In genomic region chr20:45946149-45946970, GRCh38 we compare ENCODE assay signal across 8 cellular contexts. TPM values are rescaled to one million over a fixed set of nuclear protein-coding genes. Genes with fewer than 3 reads are reported as not detected.
DNase-seq lines count a peak whose midpoint lies in the region; ATAC-seq and TF ChIP-seq lines count a peak whose summit lies in the region.

No MANE protein-coding gene starts in this region.

- 76% methylated on average over 7 of the region's 20 CpGs for WGBS in esophagus muscularis mucosa
- WGBS in spleen, 5 donors = 60 to 79% (median 67%) methylated on average over 18 to 20 of the region's 20 CpGs

- H3K36me3 Mint-ChIP-seq in T-helper 2 cell treated with Interferon-gamma antibody and Interleukin-4, amounts not matched to agents 5 μg/mL and 100 μg/mL, for 36 hours (ENCODE audit: low read depth) = peaks cover 51% of the 10 kb centered on the region

- no peak overlapping the region for H3K4me3 Mint-ChIP-seq in T-helper 2 cell treated with Interferon-gamma antibody and Interleukin-4, amounts not matched to agents 5 μg/mL and 100 μg/mL, for 36 hours

- ATAC-seq in GM18861 (IDR thresholded peaks at IDR 0.05; ENCODE audit: unreplicated experiment) = peak; percentile 49
- no peak for ATAC-seq in GM21619 (IDR thresholded peaks at IDR 0.05; ENCODE audit: unreplicated experiment)
- ATAC-seq in HG03135 (IDR thresholded peaks at IDR 0.05; ENCODE audit: unreplicated experiment) = no peak

- TF ChIP-seq EP300 in esophagus muscularis mucosa (IDR thresholded peaks at IDR 0.05) = no peak

- H3K4me1 ChIP-seq in esophagus muscularis mucosa (peaks cover 0 to 14% (median 8%) of the 10 kb centered on the region in 4 donors), spleen (peaks cover 0 to 59% (median 38%) of the 10 kb centered on the region in 6 donors)

- no peaks in the 10 kb centered on the region for H3K27me3 ChIP-seq in esophagus muscularis mucosa
- H3K27me3 ChIP-seq in spleen (replicated peaks in 1 of 7) = no peaks in the 10 kb centered on the region

- no peaks in the 10 kb centered on the region for H3K27me3 Mint-ChIP-seq in T-helper 2 cell treated with Interferon-gamma antibody and Interleukin-4, amounts not matched to agents 5 μg/mL and 100 μg/mL, for 36 hours (ENCODE audit: low read depth)

- TF ChIP-seq CTCF in esophagus muscularis mucosa (IDR thresholded peaks at IDR 0.05) = no peak
- no peak for TF ChIP-seq CTCF in spleen (IDR thresholded peaks at IDR 0.05 in 8 of 11, conservative IDR thresholded peaks at IDR 0.05 in 3 of 11)

- H3K36me3 ChIP-seq in esophagus muscularis mucosa = peaks cover 70 to 100% (median 99%) of the 10 kb centered on the region in 4 donors
- peaks cover 2 to 100% (median 100%) of the 10 kb centered on the region in 6 donors for H3K36me3 ChIP-seq in spleen

- H3K27ac Mint-ChIP-seq in T-helper 2 cell treated with Interferon-gamma antibody and Interleukin-4, amounts not matched to agents 5 μg/mL and 100 μg/mL, for 36 hours = peak overlapping the region; percentile 32

- intact Hi-C loops in esophagus muscularis mucosa (cut with DNase I) (no loop called here), spleen (cut with DNase I; ENCODE audit: low total_unique reads) (no loop called here)

- no peaks in the 10 kb centered on the region for H3K9me3 Mint-ChIP-seq in T-helper 2 cell treated with Interferon-gamma antibody and Interleukin-4, amounts not matched to agents 5 μg/mL and 100 μg/mL, for 36 hours

- TF ChIP-seq POLR2A in esophagus muscularis mucosa (IDR thresholded peaks at IDR 0.05; ENCODE audit: low read depth) = no peak
- TF ChIP-seq POLR2A in spleen (IDR thresholded peaks at IDR 0.05) = no peak

- peak; percentile 14 for DNase-seq in T-helper 2 cell treated with Interferon-gamma antibody and Interleukin-4, amounts not matched to agents 5 μg/mL and 100 μg/mL, for 36 hours (ENCODE audit: low spot score)
- DNase-seq in esophagus muscularis mucosa (ENCODE audit: extremely low spot score) = peak; percentile 95
- peak; percentile 83 for DNase-seq in spleen
- DNase-seq in NCI-H2227 treated with DMSO at 0.1 percent for 48 hours (lab: John Stamatoyannopoulos, UW) = no peak
- no peak for DNase-seq in glomerular visceral epithelial cell (ENCODE audit: extremely low spot score)

- H3K4me1 Mint-ChIP-seq in T-helper 2 cell treated with Interferon-gamma antibody and Interleukin-4, amounts not matched to agents 5 μg/mL and 100 μg/mL, for 36 hours (ENCODE audit: low read depth) = no peaks in the 10 kb centered on the region

- H3K27ac ChIP-seq in esophagus muscularis mucosa (replicated peaks in 1 of 4) (peak overlapping the region in 2 of 4 donors; percentile 32 to 74), spleen (peak overlapping the region; percentile 63 to 87 (median 78))

- H3K9me3 ChIP-seq in esophagus muscularis mucosa (no peaks in the 10 kb centered on the region), spleen (no peaks in the 10 kb centered on the region)

- H3K4me3 ChIP-seq in esophagus muscularis mucosa (no peak overlapping the region), spleen (no peak overlapping the region)

RNA-seq across cellular contexts. Expression of gene PCIF1, which starts 11.9 kb away (rescaled TPM):
- total RNA-seq in esophagus muscularis mucosa = 10 to 100 TPM; 35.3 to 51.2 (median 37.2) TPM
- total RNA-seq in spleen = 10 to 100 TPM; 41.2 to 61.9 (median 52.4) TPM
- 10 to 100 TPM; 25.1 to 33.8 (median 31.0) TPM for polyA plus RNA-seq in spleen

RNA-seq across cellular contexts. Expression of gene ZNF335, which starts 25.6 kb away (rescaled TPM):
- 10 to 100 TPM; 12.9 to 19.0 (median 15.3) TPM for total RNA-seq in esophagus muscularis mucosa
- total RNA-seq in spleen = 10 to 100 TPM; 25.9 to 46.3 (median 33.8) TPM
- 10 to 100 TPM in 2 of 3 donors, 1 to 10 TPM in 1; 8.2 to 17.9 (median 17.8) TPM for polyA plus RNA-seq in spleen

RNA-seq across cellular contexts. Expression of gene PLTP, which starts 34.4 kb away (rescaled TPM):
- 100 to 1,000 TPM; 109 to 342 (median 176) TPM for total RNA-seq in esophagus muscularis mucosa
- total RNA-seq in spleen = 100 to 1,000 TPM in 2 of 7 donors, 10 to 100 TPM in 5; 19.2 to 430 (median 46.7) TPM
- 10 to 100 TPM in 2 of 3 donors, 1 to 10 TPM in 1; 7.5 to 58.2 (median 16.7) TPM for polyA plus RNA-seq in spleen

RNA-seq across cellular contexts. Expression of gene CTSA, which starts 55.2 kb away (rescaled TPM):
- total RNA-seq in esophagus muscularis mucosa = 10 to 100 TPM; 44.8 to 70.2 (median 48.3) TPM
- total RNA-seq in spleen = 100 to 1,000 TPM; 162 to 203 (median 183) TPM
- 100 to 1,000 TPM in 1 of 3 donors, 10 to 100 TPM in 2; 56.6 to 105 (median 65.8) TPM for polyA plus RNA-seq in spleen

RNA-seq across cellular contexts. Expression of gene NEURL2, which starts 55.4 kb away (rescaled TPM):
- total RNA-seq in esophagus muscularis mucosa = 10 to 100 TPM; 10.8 to 16.1 (median 13.0) TPM
- 10 to 100 TPM in 2 of 7 donors, 1 to 10 TPM in 5; 3.3 to 19.4 (median 6.4) TPM for total RNA-seq in spleen
- 1 to 10 TPM; 2.7 to 4.4 (median 3.5) TPM for polyA plus RNA-seq in spleen

Comparison
In these comparisons a context has a peak if more than half of its experiments do, and no peak if none do; other contexts are left out.
1. DNase-seq: peak in T-helper 2 cell treated with Interferon-gamma antibody and Interleukin-4, amounts not matched to agents 5 μg/mL and 100 μg/mL, for 36 hours (single experiment), esophagus muscularis mucosa (single experiment) and spleen (single experiment); none in NCI-H2227 treated with DMSO at 0.1 percent for 48 hours (single experiment) and glomerular visceral epithelial cell (single experiment).